23 cellular contexts compared by ENCODE assay signal in the genomic region with DNA sequence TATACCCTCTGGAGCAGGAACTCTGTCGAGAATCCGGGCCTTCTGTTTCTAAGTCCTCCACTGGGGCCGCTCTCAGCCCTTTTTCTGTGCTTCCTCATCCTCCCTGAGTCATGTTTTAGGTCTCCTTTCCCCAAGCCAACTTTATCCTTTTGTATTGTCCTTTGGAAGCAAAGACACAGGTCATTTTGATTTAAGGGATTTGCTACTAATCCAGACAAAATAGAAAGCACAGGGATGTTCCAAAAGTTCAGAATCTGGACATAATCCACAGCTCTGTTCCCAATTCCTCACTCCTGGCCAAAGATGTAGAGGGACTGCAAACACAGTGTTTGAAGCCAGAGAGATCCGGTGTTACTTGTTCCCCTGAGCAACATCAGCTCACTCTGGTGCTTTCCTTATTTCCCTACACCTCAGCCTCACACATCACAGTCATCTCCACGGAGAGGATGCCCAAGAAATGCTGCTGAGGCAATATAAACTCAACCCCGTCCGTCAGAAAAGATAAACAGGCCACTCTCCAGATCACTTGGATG.
"Had no signal": no experiment of that assay in that cellular context is flagged by ENCODE, and none has a peak within 500 bp of the region (broad histone marks: within the 10 kb centered on the region; RNA-seq: fewer than 3 reads in every experiment).

No MANE protein-coding gene starts in this region.

- H3K4me1 ChIP-seq: right lobe of liver, tibial artery had no signal

- ATAC-seq: activated CD8-positive, alpha-beta T cell treated with anti-CD3 and anti-CD28 coated beads, Interleukin-2, amount 10 ng/mL, durations not matched to agents 7 days and 5 days; activated naive CD8-positive, alpha-beta T cell treated with anti-CD3 and anti-CD28 coated beads, Interleukin-2, amount 50 U/mL, for 24 hours; lower lobe of right lung; natural killer cell treated with Interleukin-12 subunit alpha and Interleukin-12 subunit beta and Interleukin-15 and Interleukin-18, amount 100 ng/mL, for 72 hours; right lobe of liver; stimulated activated naive B cell treated with anti-CD40 and anti-IgM and Interleukin-4, amounts not matched to agents 10 μg/mL and 1 μg/mL and 100 μg/mL, for 72 hours had no signal

- DNase-seq: activated CD4-positive, alpha-beta T cell treated with anti-CD3 and anti-CD28 coated beads for 48 hours; activated CD4-positive, CD25-positive, alpha-beta regulatory T cell; activated CD8-positive, alpha-beta T cell treated with anti-CD3 and anti-CD28 coated beads, Interleukin-2, amount 10 ng/mL, durations not matched to agents 7 days and 5 days; activated naive CD4-positive, alpha-beta T cell treated with Interleukin-2 at 50 U/mL for 16 hours; activated naive CD8-positive, alpha-beta T cell treated with anti-CD3 and anti-CD28 coated beads, Interleukin-2, amount 50 U/mL, for 24 hours; activated T-cell treated with anti-CD3 and anti-CD28 coated beads, Interleukin-2, amount 50 U/mL, for 24 hours; anterior cingulate cortex; cerebellar nuclear complex; cortex of kidney; effector CD8-positive, alpha-beta T cell; glutamatergic neuron; hippocampal formation; islet precursor cell; lower lobe of right lung; ovary; right lobe of liver; stimulated activated CD4-positive, alpha-beta T cell treated with anti-CD3 and anti-CD28 coated beads, Interleukin-4, amount 100 ng/mL, for 4 hours; stimulated activated naive B cell treated with anti-CD40 and anti-IgM and Interleukin-4, amounts not matched to agents 10 μg/mL and 1 μg/mL and 100 μg/mL, for 72 hours; SW 1271; T-helper 9 cell; tibial artery had no signal

- H3K27ac Mint-ChIP-seq: activated CD8-positive, alpha-beta T cell treated with anti-CD3 and anti-CD28 coated beads, Interleukin-2, amount 10 ng/mL, durations not matched to agents 7 days and 5 days; activated naive CD8-positive, alpha-beta T cell treated with anti-CD3 and anti-CD28 coated beads, Interleukin-2, amount 50 U/mL, for 24 hours; activated T-cell treated with anti-CD3 and anti-CD28 coated beads, Interleukin-2, amount 50 U/mL, for 24 hours; activated T-helper 2 cell treated with anti-CD3 and anti-CD28 coated beads, Interferon-gamma antibody, Interleukin-2, Interleukin-4, amounts not matched to agents 10 μg/mL and 5 μg/mL and 100 μg/mL, durations not matched to agents 14 hours and 24 hours and 36 hours; natural killer cell treated with Interleukin-12 subunit alpha and Interleukin-12 subunit beta and Interleukin-15 and Interleukin-18, amount 100 ng/mL, for 72 hours; stimulated activated naive B cell treated with anti-CD40 and anti-IgM and Interleukin-4, amounts not matched to agents 10 μg/mL and 1 μg/mL and 100 μg/mL, for 72 hours had no signal

- H3K27me3 Mint-ChIP-seq: activated naive CD8-positive, alpha-beta T cell treated with anti-CD3 and anti-CD28 coated beads, Interleukin-2, amount 50 U/mL, for 24 hours; natural killer cell treated with Interleukin-12 subunit alpha and Interleukin-12 subunit beta and Interleukin-15 and Interleukin-18, amount 100 ng/mL, for 72 hours; stimulated activated naive B cell treated with anti-CD40 and anti-IgM and Interleukin-4, amounts not matched to agents 10 μg/mL and 1 μg/mL and 100 μg/mL, for 72 hours had no signal

- H3K4me3 ChIP-seq: lower lobe of right lung, ovary, right lobe of liver, tibial artery had no signal

- H3K4me3 Mint-ChIP-seq: activated CD8-positive, alpha-beta T cell treated with anti-CD3 and anti-CD28 coated beads, Interleukin-2, amount 10 ng/mL, durations not matched to agents 7 days and 5 days; activated naive CD8-positive, alpha-beta T cell treated with anti-CD3 and anti-CD28 coated beads, Interleukin-2, amount 50 U/mL, for 24 hours; activated T-cell treated with anti-CD3 and anti-CD28 coated beads, Interleukin-2, amount 50 U/mL, for 24 hours; natural killer cell treated with Interleukin-12 subunit alpha and Interleukin-12 subunit beta and Interleukin-15 and Interleukin-18, amount 100 ng/mL, for 72 hours; stimulated activated naive B cell treated with anti-CD40 and anti-IgM and Interleukin-4, amounts not matched to agents 10 μg/mL and 1 μg/mL and 100 μg/mL, for 72 hours had no signal

- H3K27ac ChIP-seq: lower lobe of right lung, ovary, right lobe of liver, tibial artery had no signal

- H3K9me3 ChIP-seq: lower lobe of right lung, ovary, right lobe of liver, tibial artery had no signal

- H3K27me3 ChIP-seq: ovary, right lobe of liver, tibial artery had no signal

- H3K36me3 ChIP-seq: lower lobe of right lung, ovary, right lobe of liver, tibial artery had no signal

- H3K9me3 Mint-ChIP-seq: activated T-cell treated with anti-CD3 and anti-CD28 coated beads, Interleukin-2, amount 50 U/mL, for 24 hours; natural killer cell treated with Interleukin-12 subunit alpha and Interleukin-12 subunit beta and Interleukin-15 and Interleukin-18, amount 100 ng/mL, for 72 hours had no signal

- H3K36me3 Mint-ChIP-seq: natural killer cell treated with Interleukin-12 subunit alpha and Interleukin-12 subunit beta and Interleukin-15 and Interleukin-18, amount 100 ng/mL, for 72 hours; stimulated activated naive B cell treated with anti-CD40 and anti-IgM and Interleukin-4, amounts not matched to agents 10 μg/mL and 1 μg/mL and 100 μg/mL, for 72 hours had no signal
